In the genomic region with DNA sequence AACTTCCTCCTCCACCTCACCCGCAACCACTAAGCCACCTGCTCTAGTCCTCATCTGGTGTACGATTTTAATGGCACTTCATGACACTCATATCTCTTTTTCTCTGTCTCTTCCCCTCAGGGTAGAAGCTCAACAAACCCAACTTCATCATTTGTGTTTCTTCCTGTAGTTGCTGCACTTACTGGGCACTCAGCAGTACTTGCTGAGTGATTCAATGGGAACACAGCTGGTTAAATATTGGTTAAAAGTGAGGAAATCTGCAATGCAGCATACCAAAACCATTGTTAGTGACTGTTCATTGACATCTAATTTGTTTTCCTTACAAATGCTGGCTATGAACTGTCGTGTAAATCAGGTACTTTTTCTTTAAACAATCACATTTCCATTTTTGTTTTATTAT, we compare ENCODE assay signal across 31 cellular contexts.
DNase-seq lines count a peak whose midpoint lies in the region; FAIRE-seq and TF ChIP-seq lines count a peak whose summit lies in the region.
"Had no signal": no experiment of that assay in that cellular context is flagged by ENCODE, and none has a peak within 500 bp of the region (broad histone marks: within the 10 kb centered on the region; RNA-seq: fewer than 3 reads in every experiment).

No MANE protein-coding gene starts in this region.

- DNase-seq in DMS53 treated with DMSO at 0.1 percent for 48 hours (lab: John Stamatoyannopoulos, UW; ENCODE audit: unreplicated experiment) (peak; percentile 94), NCI-H1436 treated with DMSO at 0.1 percent for 48 hours (lab: John Stamatoyannopoulos, UW) (peak; percentile 79), NCI-H345 treated with DMSO at 0.1 percent for 48 hours (lab: John Stamatoyannopoulos, UW; ENCODE audit: unreplicated experiment) (peak; percentile 97), epithelial cell of proximal tubule (ENCODE audit: low read depth) (peak; percentile 64), frontal cortex (ENCODE audit: low spot score in 2 of 2) (no peak), occipital lobe (lab: John Stamatoyannopoulos, UW) (no peak), T-helper 2 cell (no peak), NCI-H2196 (lab: John Stamatoyannopoulos, UW; ENCODE audit: unreplicated experiment) (no peak)
- DNase-seq: activated B cell treated with CpG ODN at 0.5 μM for 24 hours; activated CD4-positive, alpha-beta T cell treated with anti-CD3 and anti-CD28 coated beads, Interleukin-2, amount 50 U/mL, for 48 hours; activated CD8-positive, alpha-beta memory T cell treated with anti-CD3 and anti-CD28 coated beads, Interleukin-2, amount 50 U/mL, for 48 hours; aorta; C1 segment of cervical spinal cord; Calu3; cortex of kidney; EL; foreskin melanocyte; immature natural killer cell; MG63; midbrain; NCI-H2107; NCI-H526 treated with DMSO at 0.1 percent for 48 hours; OCI-M1; stomach had no signal

- TF ChIP-seq CTCF in epithelial cell of proximal tubule (conservative IDR thresholded peaks at IDR 0.05; ENCODE audit: low read depth, low read length), result no peak

- no peak for FAIRE-seq in frontal cortex (lab: Jason Lieb, UNC)
- FAIRE-seq: GM12892, GM19239, K562 had no signal

- no peak overlapping the region for H3K4me3 ChIP-seq in epithelial cell of proximal tubule (ENCODE audit: low read depth, low read length)
- H3K4me3 ChIP-seq: cardiac muscle cell, esophagus muscularis mucosa, hepatocyte, K562, MG63, stomach, tibial nerve had no signal

Comparison
In these comparisons a context has a peak if more than half of its experiments do, and no peak if none do; other contexts are left out.
1. DNase-seq: peak in DMS53 treated with DMSO at 0.1 percent for 48 hours (single experiment), NCI-H1436 treated with DMSO at 0.1 percent for 48 hours (single experiment), NCI-H345 treated with DMSO at 0.1 percent for 48 hours (single experiment) and epithelial cell of proximal tubule (single experiment); none in frontal cortex (0 of 2), occipital lobe (single experiment), T-helper 2 cell (0 of 5) and NCI-H2196 (single experiment).